ENCODE assay signal across 22 cellular contexts in the genomic region with DNA sequence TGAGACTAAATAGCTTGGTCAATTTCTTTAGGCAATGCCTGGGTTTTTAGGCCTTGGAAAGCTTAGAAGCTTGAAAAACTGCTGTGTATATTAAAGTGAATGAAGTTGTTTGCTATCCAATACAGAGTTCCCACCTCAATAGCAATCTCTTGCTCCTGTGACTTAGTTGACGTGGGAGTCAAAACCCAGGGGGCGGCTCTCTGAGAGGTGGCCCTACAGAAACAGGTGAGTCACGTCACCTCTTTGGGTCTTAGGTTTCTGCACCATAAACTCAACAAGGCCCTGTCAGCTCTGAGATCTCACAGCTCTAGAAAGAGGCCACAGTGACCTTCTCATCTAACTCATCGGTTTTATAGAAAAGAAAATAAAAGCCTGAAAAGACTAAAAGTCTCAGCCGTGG.
"Had no signal": no experiment of that assay in that cellular context is flagged by ENCODE, and none has a peak within 500 bp of the region (broad histone marks: within the 10 kb centered on the region; RNA-seq: fewer than 3 reads in every experiment).

No MANE protein-coding gene starts in this region.

- H3K4me3 Mint-ChIP-seq: effector memory CD8-positive, alpha-beta T cell; memory B cell; mesothelial cell of epicardium; natural killer cell treated with Interleukin-12 subunit alpha and Interleukin-12 subunit beta and Interleukin-15 and Interleukin-18, amount 100 ng/mL, for 72 hours; neural progenitor cell; stimulated activated memory B cell treated with anti-CD40 and anti-IgM and Interleukin-4, amounts not matched to agents 10 μg/mL and 1 μg/mL and 100 μg/mL, for 72 hours; stimulated activated naive CD8-positive, alpha-beta T cell treated with anti-CD3 and anti-CD28 coated beads, Interleukin-15, Interleukin-2, amounts not matched to agents 100 ng/mL and 50 ng/mL, for 24 hours had no signal

- DNase-seq: cerebellar nuclear complex; cortex of kidney; effector memory CD8-positive, alpha-beta T cell; esophagus squamous epithelium; foreskin fibroblast; hippocampal formation; left ventricle myocardium inferior; lower lobe of right lung; ovary; right cardiac atrium; stimulated activated CD4-positive, alpha-beta T cell treated with anti-CD3 and anti-CD28 coated beads, Interleukin-4, amount 100 ng/mL, for 24 hours had no signal

- ATAC-seq: effector memory CD8-positive, alpha-beta T cell; gastroesophageal sphincter; lower lobe of right lung; natural killer cell treated with Interleukin-12 subunit alpha and Interleukin-12 subunit beta and Interleukin-15 and Interleukin-18, amount 100 ng/mL, for 72 hours; right cardiac atrium; stimulated activated memory B cell treated with anti-CD40 and anti-IgM and Interleukin-4, amounts not matched to agents 10 μg/mL and 1 μg/mL and 100 μg/mL, for 72 hours had no signal

- H2AFZ ChIP-seq: neural progenitor cell had no signal

- H3K27ac Mint-ChIP-seq: memory B cell; mesothelial cell of epicardium; natural killer cell treated with Interleukin-12 subunit alpha and Interleukin-12 subunit beta and Interleukin-15 and Interleukin-18, amount 100 ng/mL, for 72 hours; neural progenitor cell; stimulated activated memory B cell treated with anti-CD40 and anti-IgM and Interleukin-4, amounts not matched to agents 10 μg/mL and 1 μg/mL and 100 μg/mL, for 72 hours; stimulated activated naive CD8-positive, alpha-beta T cell treated with anti-CD3 and anti-CD28 coated beads, Interleukin-15, Interleukin-2, amounts not matched to agents 100 ng/mL and 50 ng/mL, for 24 hours had no signal

- H3K27ac ChIP-seq: esophagus squamous epithelium, gastroesophageal sphincter, left ventricle myocardium inferior, lower lobe of right lung, neural progenitor cell, ovary, tibial artery, upper lobe of left lung, vagina had no signal

- H3K36me3 Mint-ChIP-seq: mesothelial cell of epicardium; natural killer cell treated with Interleukin-12 subunit alpha and Interleukin-12 subunit beta and Interleukin-15 and Interleukin-18, amount 100 ng/mL, for 72 hours had no signal

- H3K27me3 Mint-ChIP-seq: memory B cell; stimulated activated memory B cell treated with anti-CD40 and anti-IgM and Interleukin-4, amounts not matched to agents 10 μg/mL and 1 μg/mL and 100 μg/mL, for 72 hours; stimulated activated naive CD8-positive, alpha-beta T cell treated with anti-CD3 and anti-CD28 coated beads, Interleukin-15, Interleukin-2, amounts not matched to agents 100 ng/mL and 50 ng/mL, for 24 hours had no signal

- H3K27me3 ChIP-seq: neural progenitor cell, ovary, upper lobe of left lung, vagina had no signal

- H3K36me3 ChIP-seq: esophagus squamous epithelium, gastroesophageal sphincter, left ventricle myocardium inferior, lower lobe of right lung, neural progenitor cell, ovary, tibial artery, upper lobe of left lung, vagina had no signal

- H3K4me1 ChIP-seq: esophagus squamous epithelium, gastroesophageal sphincter, lower lobe of right lung, tibial artery, upper lobe of left lung, vagina had no signal

- H3K4me2 ChIP-seq: neural progenitor cell had no signal

- H3K9me3 ChIP-seq: esophagus squamous epithelium, gastroesophageal sphincter, left ventricle myocardium inferior, lower lobe of right lung, ovary, tibial artery, upper lobe of left lung, vagina had no signal

- H3K4me1 Mint-ChIP-seq: mesothelial cell of epicardium had no signal

- H3K4me3 ChIP-seq: esophagus squamous epithelium, gastroesophageal sphincter, left ventricle myocardium inferior, lower lobe of right lung, neural progenitor cell, ovary, tibial artery, upper lobe of left lung, vagina had no signal

- H3K9me3 Mint-ChIP-seq: effector memory CD8-positive, alpha-beta T cell; memory B cell; mesothelial cell of epicardium; natural killer cell treated with Interleukin-12 subunit alpha and Interleukin-12 subunit beta and Interleukin-15 and Interleukin-18, amount 100 ng/mL, for 72 hours; neural progenitor cell; stimulated activated memory B cell treated with anti-CD40 and anti-IgM and Interleukin-4, amounts not matched to agents 10 μg/mL and 1 μg/mL and 100 μg/mL, for 72 hours; stimulated activated naive CD8-positive, alpha-beta T cell treated with anti-CD3 and anti-CD28 coated beads, Interleukin-15, Interleukin-2, amounts not matched to agents 100 ng/mL and 50 ng/mL, for 24 hours had no signal

- H3K9ac ChIP-seq: neural progenitor cell had no signal

- FAIRE-seq: islet of Langerhans had no signal
